Comparison of ENCODE assay signal across 9 cellular contexts in genomic region chr17:65750678-65751077, GRCh38.
DNase-seq lines count a peak whose midpoint lies in the region; ATAC-seq, FAIRE-seq and TF ChIP-seq lines count a peak whose summit lies in the region.
"Had no signal": no experiment of that assay in that cellular context is flagged by ENCODE, and none has a peak within 500 bp of the region (broad histone marks: within the 10 kb centered on the region; RNA-seq: fewer than 3 reads in every experiment).

No MANE protein-coding gene starts in this region.

- H3K27ac ChIP-seq in aorta (ENCODE audit: low read depth in 1 of 2, low read length in 2 of 2): no peak overlapping the region
- no peak overlapping the region for H3K27ac ChIP-seq in neuronal stem cell (replicated peaks; ENCODE audit: low read length)
- H3K27ac ChIP-seq: thoracic aorta had no signal

- no peak overlapping the region for H3K4me3 ChIP-seq in aorta (ENCODE audit: low read length in 2 of 2)
- no peak overlapping the region for H3K4me3 ChIP-seq in neuronal stem cell (ENCODE audit: low read length in 2 of 2)
- H3K4me3 ChIP-seq: thoracic aorta had no signal

- no peaks in the 10 kb centered on the region for H3K9me3 Mint-ChIP-seq in activated naive CD4-positive, alpha-beta T cell treated with anti-CD3 and anti-CD28 coated beads, Interleukin-2, amount 50 U/mL, for 72 hours

- H2BK12ac ChIP-seq in neuronal stem cell (ENCODE audit: low read length): no peak overlapping the region

- H3K4me2 ChIP-seq in neuronal stem cell (ENCODE audit: insufficient read depth, low read length, poor library complexity, severe bottlenecking): no peak overlapping the region

- no peaks in the 10 kb centered on the region for H3K27me3 ChIP-seq in aorta (ENCODE audit: control insufficient read depth in 1 of 2, insufficient read depth in 2 of 2, low read length in 1 of 2)
- H3K27me3 ChIP-seq in neuronal stem cell (ENCODE audit: control insufficient read depth in 3 of 3, insufficient read depth in 3 of 3, low read depth in 1 of 3, low read length in 3 of 3): no peaks in the 10 kb centered on the region

- H2AK5ac ChIP-seq in neuronal stem cell (ENCODE audit: low read depth, low read length): no peak overlapping the region

- peak; percentile 93 for DNase-seq in A172 (ENCODE audit: low spot score)
- DNase-seq in H54 (ENCODE audit: insufficient read length, low spot score): peak; percentile 57
- DNase-seq in RCC 7860 (ENCODE audit: low spot score): peak; percentile 92
- DNase-seq in activated naive CD4-positive, alpha-beta T cell treated with anti-CD3 and anti-CD28 coated beads, Interleukin-2, amount 50 U/mL, for 72 hours (ENCODE audit: low spot score in 2 of 2): peak in 1 of 2 donors; percentile 15
- DNase-seq in hepatic stellate cell (ENCODE audit: low spot score): peak; percentile 42
- peak; percentile 17 for DNase-seq in stimulated activated CD8-positive, alpha-beta memory T cell treated with anti-CD3 and anti-CD28 coated beads, Interleukin-12 subunit alpha, Interleukin-12 subunit beta, amount 100 ng/mL, for 1 hour (ENCODE audit: low read depth)
- DNase-seq in aorta: no peak
- DNase-seq in neuronal stem cell (ENCODE audit: low spot score): no peak

- H3K4me1 ChIP-seq in aorta (ENCODE audit: control insufficient read depth in 1 of 2, insufficient read depth in 2 of 2, low read length in 2 of 2) (no peaks in the 10 kb centered on the region), neuronal stem cell (ENCODE audit: control insufficient read depth in 2 of 2, insufficient read depth in 1 of 2, low read depth in 1 of 2, low read length in 2 of 2) (no peaks in the 10 kb centered on the region)

- H3K36me3 Mint-ChIP-seq in activated naive CD4-positive, alpha-beta T cell treated with anti-CD3 and anti-CD28 coated beads, Interleukin-2, amount 50 U/mL, for 72 hours: peaks cover 0 to 6% of the 10 kb centered on the region in 2 donors

- H3K27ac Mint-ChIP-seq in activated naive CD4-positive, alpha-beta T cell treated with anti-CD3 and anti-CD28 coated beads, Interleukin-2, amount 50 U/mL, for 72 hours: peak overlapping the region in 1 of 2 donors; percentile 25

- intact Hi-C loops in aorta (cut with DNase I): no loop called here

- no peaks in the 10 kb centered on the region for H3K79me1 ChIP-seq in neuronal stem cell (ENCODE audit: low read depth, low read length)

- H3K23ac ChIP-seq in neuronal stem cell (ENCODE audit: low read depth, low read length, poor library complexity): no peak overlapping the region

- H2BK5ac ChIP-seq in neuronal stem cell (ENCODE audit: low read length): no peak overlapping the region

- no peak overlapping the region for H3K4ac ChIP-seq in neuronal stem cell (ENCODE audit: low read length)

- no peak overlapping the region for H3K9ac ChIP-seq in neuronal stem cell (ENCODE audit: low read depth, low read length, poor library complexity)

- H2BK120ac ChIP-seq in neuronal stem cell (ENCODE audit: low read depth, low read length): no peak overlapping the region

- no peak overlapping the region for H2BK15ac ChIP-seq in neuronal stem cell (ENCODE audit: low read length)

- peak; percentile 99 for FAIRE-seq in H54 (lab: Jason Lieb, UNC)
- peak; percentile 98 for FAIRE-seq in RCC 7860 (lab: Jason Lieb, UNC)

- no peak overlapping the region for H3K18ac ChIP-seq in neuronal stem cell (ENCODE audit: low read length)

- H3K36me3 ChIP-seq in aorta (ENCODE audit: control insufficient read depth in 1 of 2, insufficient read depth in 2 of 2, low read length in 1 of 2) (no peaks in the 10 kb centered on the region), neuronal stem cell (replicated peaks in 1 of 2; ENCODE audit: control insufficient read depth in 2 of 2, insufficient read depth in 2 of 2, low read length in 2 of 2) (no peaks in the 10 kb centered on the region)
- H3K36me3 ChIP-seq: thoracic aorta had no signal

- TF ChIP-seq POLR2A in H54 (IDR thresholded peaks at IDR 0.05; ENCODE audit: low read depth, low read length): no peak

- no peak overlapping the region for H4K91ac ChIP-seq in neuronal stem cell (ENCODE audit: low read depth, low read length, poor library complexity)

- peak; percentile 64 to 83 for ATAC-seq in activated naive CD4-positive, alpha-beta T cell treated with anti-CD3 and anti-CD28 coated beads, Interleukin-2, amount 50 U/mL, for 72 hours
- ATAC-seq in aorta (ENCODE audit: low FRiP score): no peak

- WGBS in aorta, 2 donors: 65 to 66% methylated on average over 2 of the region's 2 CpGs
- WGBS in neuronal stem cell (ENCODE audit: extremely low coverage in 2 of 2, insufficient read length in 2 of 2, insufficient replicate concordance in 1 of 2), 2 donors: no CpG with 5 or more reads among the region's 2 CpGs

- no peak overlapping the region for H3K14ac ChIP-seq in neuronal stem cell (ENCODE audit: low read length)

- H4K8ac ChIP-seq in neuronal stem cell (ENCODE audit: low read depth, low read length): no peak overlapping the region

- no peak overlapping the region for H2AFZ ChIP-seq in neuronal stem cell (ENCODE audit: low read length)

- H3K9me3 ChIP-seq in aorta (ENCODE audit: control insufficient read depth, low read length) (no peaks in the 10 kb centered on the region), neuronal stem cell (replicated peaks in 1 of 2; ENCODE audit: control insufficient read depth in 2 of 2, insufficient read depth in 1 of 2, low read depth in 1 of 2, low read length in 2 of 2) (no peaks in the 10 kb centered on the region)
- H3K9me3 ChIP-seq: thoracic aorta had no signal

Comparison
In these comparisons a context has a peak if more than half of its experiments do, and no peak if none do; other contexts are left out.
1. DNase-seq: peak in A172 (single experiment), H54 (single experiment), RCC 7860 (single experiment), hepatic stellate cell (single experiment) and stimulated activated CD8-positive, alpha-beta memory T cell treated with anti-CD3 and anti-CD28 coated beads, Interleukin-12 subunit alpha, Interleukin-12 subunit beta, amount 100 ng/mL, for 1 hour (single experiment); none in aorta (0 of 2) and neuronal stem cell (single experiment).